ENCODE assay signal across 18 cellular contexts in the genomic region with DNA sequence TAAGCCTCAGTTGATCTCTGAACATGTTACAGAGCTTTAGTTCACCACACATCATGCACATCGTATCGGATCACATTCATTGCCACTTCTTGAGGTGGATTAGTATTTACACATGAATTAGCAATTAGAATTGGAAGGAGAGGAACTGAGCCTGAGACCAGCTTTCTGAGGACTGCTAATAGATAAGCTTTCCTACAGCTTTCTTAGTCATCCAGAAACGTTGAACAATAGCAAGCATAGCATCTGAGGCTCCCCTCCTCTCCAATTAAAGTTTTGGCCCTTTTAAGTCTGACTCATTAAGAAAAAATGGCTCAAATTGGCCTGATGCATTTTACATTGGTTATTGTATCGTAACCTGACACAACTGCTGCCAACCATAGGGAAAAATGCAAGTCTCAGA.
"Had no signal": no experiment of that assay in that cellular context is flagged by ENCODE, and none has a peak within 500 bp of the region (broad histone marks: within the 10 kb centered on the region; RNA-seq: fewer than 3 reads in every experiment).

No MANE protein-coding gene starts in this region.

- H2AFZ ChIP-seq: parathyroid adenoma had no signal

- H3K27me3 ChIP-seq: breast epithelium, left lung had no signal

- H3K9me3 Mint-ChIP-seq: activated B cell treated with CpG ODN at 0.5 μM for 24 hours had no signal

- H3K4me1 Mint-ChIP-seq: activated B cell treated with CpG ODN at 0.5 μM for 24 hours; naive B cell; stimulated activated memory B cell treated with anti-CD40 and anti-IgM and Interleukin-4, amounts not matched to agents 10 μg/mL and 1 μg/mL and 100 μg/mL, for 72 hours; T-helper 17 cell had no signal

- H3K4me3 ChIP-seq: breast epithelium, left lung had no signal

- H3K9me3 ChIP-seq: breast epithelium, left lung had no signal

- DNase-seq: activated B cell treated with CpG ODN at 0.5 μM for 24 hours; activated CD4-positive, alpha-beta T cell treated with anti-CD3 and anti-CD28 coated beads for 48 hours; activated CD8-positive, alpha-beta T cell treated with anti-CD3 and anti-CD28 coated beads, Interleukin-2, amount 10 ng/mL, durations not matched to agents 7 days and 5 days; activated gamma-delta T cell treated with Interleukin-2 at 50 U/mL for 16 hours; amygdala; islet precursor cell; left lung; mammary epithelial cell; naive B cell; stimulated activated CD4-positive, alpha-beta T cell treated with anti-CD3 and anti-CD28 coated beads, Interleukin-2, amount 100 ng/mL, for 48 hours; T-helper 17 cell had no signal

- H3K27me3 Mint-ChIP-seq: activated B cell treated with CpG ODN at 0.5 μM for 24 hours; activated naive CD8-positive, alpha-beta T cell; naive B cell; stimulated activated memory B cell treated with anti-CD40 and anti-IgM and Interleukin-4, amounts not matched to agents 10 μg/mL and 1 μg/mL and 100 μg/mL, for 72 hours; T-helper 17 cell had no signal

- H3K36me3 Mint-ChIP-seq: activated naive CD8-positive, alpha-beta T cell; naive B cell; stimulated activated memory B cell treated with anti-CD40 and anti-IgM and Interleukin-4, amounts not matched to agents 10 μg/mL and 1 μg/mL and 100 μg/mL, for 72 hours had no signal

- H3K9ac ChIP-seq: parathyroid adenoma had no signal

- H3K36me3 ChIP-seq: breast epithelium, left lung had no signal

- FAIRE-seq: frontal cortex, TTC549 had no signal

- H3K79me2 ChIP-seq: parathyroid adenoma had no signal

- H3K27ac Mint-ChIP-seq: activated B cell treated with CpG ODN at 0.5 μM for 24 hours; activated CD8-positive, alpha-beta T cell treated with anti-CD3 and anti-CD28 coated beads, Interleukin-2, amount 10 ng/mL, durations not matched to agents 7 days and 5 days; activated naive CD8-positive, alpha-beta T cell; naive B cell; stimulated activated memory B cell treated with anti-CD40 and anti-IgM and Interleukin-4, amounts not matched to agents 10 μg/mL and 1 μg/mL and 100 μg/mL, for 72 hours; T-helper 17 cell had no signal

- ATAC-seq: activated CD8-positive, alpha-beta T cell treated with anti-CD3 and anti-CD28 coated beads, Interleukin-2, amount 10 ng/mL, durations not matched to agents 7 days and 5 days; left lung; stimulated activated memory B cell treated with anti-CD40 and anti-IgM and Interleukin-4, amounts not matched to agents 10 μg/mL and 1 μg/mL and 100 μg/mL, for 72 hours; T-helper 17 cell had no signal

- H3K27ac ChIP-seq: breast epithelium, epithelial cell of prostate, left lung, parathyroid adenoma had no signal

- H3K4me3 Mint-ChIP-seq: activated B cell treated with CpG ODN at 0.5 μM for 24 hours; activated CD8-positive, alpha-beta T cell treated with anti-CD3 and anti-CD28 coated beads, Interleukin-2, amount 10 ng/mL, durations not matched to agents 7 days and 5 days; activated naive CD8-positive, alpha-beta T cell; naive B cell; stimulated activated memory B cell treated with anti-CD40 and anti-IgM and Interleukin-4, amounts not matched to agents 10 μg/mL and 1 μg/mL and 100 μg/mL, for 72 hours; T-helper 17 cell had no signal

- H3K4me1 ChIP-seq: breast epithelium, left lung, parathyroid adenoma had no signal
